Comparison of ENCODE assay signal across 12 cellular contexts in genomic region chr9:89425921-89426388, GRCh38.
DNase-seq lines count a peak whose midpoint lies in the region; ATAC-seq and TF ChIP-seq lines count a peak whose summit lies in the region.
"Had no signal": no experiment of that assay in that cellular context is flagged by ENCODE, and none has a peak within 500 bp of the region (broad histone marks: within the 10 kb centered on the region; RNA-seq: fewer than 3 reads in every experiment).

No MANE protein-coding gene starts in this region.

- no peak for TF ChIP-seq POLR2A in transverse colon (IDR thresholded peaks at IDR 0.05)
- TF ChIP-seq POLR2A in gastrocnemius medialis (IDR thresholded peaks at IDR 0.05) = no peak

- H3K27me3 ChIP-seq in transverse colon = no peaks in the 10 kb centered on the region
- H3K27me3 ChIP-seq in upper lobe of right lung = no peaks in the 10 kb centered on the region
- H3K27me3 ChIP-seq in gastrocnemius medialis = no peaks in the 10 kb centered on the region

- ATAC-seq in activated T-cell treated with anti-CD3 and anti-CD28 coated beads, Interleukin-2, amount 50 U/mL, for 4 hours = no peak
- ATAC-seq in upper lobe of right lung = no peak
- no peak for ATAC-seq in gastrocnemius medialis

- DNase-seq in activated T-cell treated with anti-CD3 and anti-CD28 coated beads, Interleukin-2, amount 50 U/mL, for 4 hours = no peak
- DNase-seq in activated T-cell treated with anti-CD3 and anti-CD28 coated beads, Interleukin-2, amount 50 U/mL, for 1 hour = no peak
- DNase-seq in glomerular visceral epithelial cell (ENCODE audit: extremely low spot score) = peak; percentile 71
- no peak for DNase-seq in transverse colon
- no peak for DNase-seq in middle frontal gyrus (ENCODE audit: extremely low spot score, low spot score)
- no peak for DNase-seq in upper lobe of right lung
- no peak for DNase-seq in gastrocnemius medialis
- DNase-seq: NCI-H1930 had no signal

- H3K36me3 ChIP-seq in KOPT-K1 (ENCODE audit: insufficient read depth, low read length) (peaks cover 85% of the 10 kb centered on the region), transverse colon (no peaks in the 10 kb centered on the region), upper lobe of right lung (no peaks in the 10 kb centered on the region), gastrocnemius medialis (no peaks in the 10 kb centered on the region)

- H3K36me3 Mint-ChIP-seq in activated T-cell treated with anti-CD3 and anti-CD28 coated beads, Interleukin-2, amount 50 U/mL, for 4 hours (ENCODE audit: insufficient read depth) = peaks cover 28% of the 10 kb centered on the region

- H3K4me1 ChIP-seq in transverse colon = peaks cover 0 to 23% (median 13%) of the 10 kb centered on the region in 4 donors
- peaks cover 6% of the 10 kb centered on the region for H3K4me1 ChIP-seq in upper lobe of right lung
- peaks cover 13 to 37% of the 10 kb centered on the region in 2 donors for H3K4me1 ChIP-seq in gastrocnemius medialis

- TF ChIP-seq CTCF in transverse colon (IDR thresholded peaks at IDR 0.05) = no peak
- TF ChIP-seq CTCF in upper lobe of right lung (IDR thresholded peaks at IDR 0.05) = no peak
- TF ChIP-seq CTCF in gastrocnemius medialis (IDR thresholded peaks at IDR 0.05 in 4 of 5, conservative IDR thresholded peaks at IDR 0.05 in 1 of 5) = no peak

- H3K9me3 Mint-ChIP-seq in activated T-cell treated with anti-CD3 and anti-CD28 coated beads, Interleukin-2, amount 50 U/mL, for 4 hours = no peaks in the 10 kb centered on the region

- H3K4me1 Mint-ChIP-seq in activated T-cell treated with anti-CD3 and anti-CD28 coated beads, Interleukin-2, amount 50 U/mL, for 4 hours (ENCODE audit: low read depth) = peaks cover 99% of the 10 kb centered on the region

- in situ Hi-C loops in transverse colon (cut with MboI; ENCODE audit: low pct_ligation_motif_present in 1 of 4, low pct_unique_long_range_greater_than_20kb in 1 of 4, low sequenced_read_pairs in 3 of 4) = no loop called here
- in situ Hi-C loops in gastrocnemius medialis (cut with MboI; ENCODE audit: low sequenced_read_pairs in 4 of 4) = no loop called here

- H3K4me3 Mint-ChIP-seq in activated T-cell treated with anti-CD3 and anti-CD28 coated beads, Interleukin-2, amount 50 U/mL, for 4 hours = peak overlapping the region; percentile 71

- H3K4me3 ChIP-seq in transverse colon (no peak overlapping the region), upper lobe of right lung (no peak overlapping the region), gastrocnemius medialis (no peak overlapping the region)
- H3K4me3 ChIP-seq: lung had no signal

- H3K27me3 Mint-ChIP-seq in activated T-cell treated with anti-CD3 and anti-CD28 coated beads, Interleukin-2, amount 50 U/mL, for 4 hours (ENCODE audit: low read depth) = no peaks in the 10 kb centered on the region

- TF ChIP-seq EP300 in transverse colon (IDR thresholded peaks at IDR 0.05; ENCODE audit: low read depth) = no peak

- WGBS in transverse colon (ENCODE audit: low coverage in 1 of 2), 2 donors = 75% methylated on average over 6 of the region's 8 CpGs; no CpG with 5 or more reads in 1 of the 2 donors

- H3K27ac ChIP-seq in KOPT-K1 (ENCODE audit: low read depth, low read length, poor library complexity, severe bottlenecking) = peak overlapping the region; percentile 25
- peak overlapping the region in 3 of 4 donors; percentile 30 to 58 (median 38) for H3K27ac ChIP-seq in transverse colon
- no peak overlapping the region for H3K27ac ChIP-seq in upper lobe of right lung
- H3K27ac ChIP-seq in gastrocnemius medialis = peak overlapping the region in 2 of 4 donors; percentile 12 to 14
- H3K27ac ChIP-seq: C4-2B, VCaP had no signal

- H3K9me3 ChIP-seq in KOPT-K1 (ENCODE audit: insufficient read depth, low read length, poor library complexity, severe bottlenecking) = no peaks in the 10 kb centered on the region
- no peaks in the 10 kb centered on the region for H3K9me3 ChIP-seq in transverse colon
- H3K9me3 ChIP-seq in upper lobe of right lung = no peaks in the 10 kb centered on the region
- H3K9me3 ChIP-seq in gastrocnemius medialis = no peaks in the 10 kb centered on the region

- intact Hi-C loops in transverse colon (cut with DNase I; ENCODE audit: low total_unique reads) (no loop called here), upper lobe of right lung (cut with DNase I) (no loop called here), gastrocnemius medialis (cut with DNase I; ENCODE audit: low total_unique reads) (no loop called here)
